ENCODE assay signal across 36 cellular contexts in genomic region chrX:119419146-119419545, GRCh38.
"Had no signal": no experiment of that assay in that cellular context is flagged by ENCODE, and none has a peak within 500 bp of the region (broad histone marks: within the 10 kb centered on the region; RNA-seq: fewer than 3 reads in every experiment).

No MANE protein-coding gene starts in this region.

- DNase-seq: activated B cell treated with CpG ODN at 0.5 μM for 24 hours; activated CD4-positive, alpha-beta memory T cell treated with anti-CD3 and anti-CD28 coated beads for 36 hours; activated CD4-positive, alpha-beta T cell treated with anti-CD3 and anti-CD28 coated beads for 4 hours; activated CD4-positive, alpha-beta T cell treated with anti-CD3 and anti-CD28 coated beads, Interleukin-2, amount 50 U/mL, for 1 hour; activated CD4-positive, CD25-positive, alpha-beta regulatory T cell treated with anti-CD3 and anti-CD28 coated beads, Interleukin-2, amount 50 U/mL, for 72 hours; activated CD8-positive, alpha-beta memory T cell treated with anti-CD3 and anti-CD28 coated beads for 24 hours; activated CD8-positive, alpha-beta memory T cell treated with anti-CD3 and anti-CD28 coated beads, Interleukin-2, amount 10 ng/mL, durations not matched to agents 7 days and 5 days; activated CD8-positive, alpha-beta memory T cell treated with anti-CD3 and anti-CD28 coated beads, Interleukin-2, amount 50 U/mL, for 48 hours; activated effector memory CD4-positive, alpha-beta T cell treated with Interleukin-2 at 50 U/mL for 16 hours; activated naive CD4-positive, alpha-beta T cell treated with anti-CD3 and anti-CD28 coated beads, Interleukin-2, amount 10 ng/mL, durations not matched to agents 7 days and 5 days; activated naive CD8-positive, alpha-beta T cell treated with anti-CD3 and anti-CD28 coated beads, Interleukin-2, amount 50 U/mL, for 24 hours; activated T-cell treated with anti-CD3 and anti-CD28 coated beads, Interleukin-2, amount 50 U/mL, for 48 hours; anterior cingulate cortex; caudate nucleus; MM.1S; MV-4-11; NCI-H1092; NCI-H1436 treated with DMSO at 0.1 percent for 48 hours; NCI-H1694 treated with DMSO at 0.1 percent for 48 hours; NCI-H2029 treated with DMSO at 0.1 percent for 48 hours; NCI-H2107; NCI-H2171; NCI-H510A; NCI-H748 treated with DMSO at 0.1 percent for 48 hours; NK-92 treated with Interleukin-12 subunit alpha and Interleukin-12 subunit beta, amount 100 ng/mL, for 24 hours; PC-9; SIG-M5; SW 1271; T-helper 1 cell; T-helper 2 cell; T-helper 9 cell had no signal

- H3K4me3 ChIP-seq: PC-9 had no signal

- ATAC-seq: activated CD8-positive, alpha-beta memory T cell treated with anti-CD3 and anti-CD28 coated beads, Interleukin-2, amount 10 ng/mL, durations not matched to agents 7 days and 5 days; activated naive CD8-positive, alpha-beta T cell treated with anti-CD3 and anti-CD28 coated beads, Interleukin-2, amount 50 U/mL, for 24 hours; Right ventricle myocardium inferior had no signal

- FAIRE-seq: bronchial epithelial cell, RCC 7860 had no signal

- H3K27ac ChIP-seq: PC-9, RWPE1, VCaP had no signal
